30 cellular contexts compared by ENCODE assay signal in genomic region chr2:6820903-6821584, GRCh38. TPM values are rescaled to one million over a fixed set of nuclear protein-coding genes. Genes with fewer than 3 reads are reported as not detected.
"Had no signal": no experiment of that assay in that cellular context is flagged by ENCODE, and none has a peak within 500 bp of the region (broad histone marks: within the 10 kb centered on the region; RNA-seq: fewer than 3 reads in every experiment).

No MANE protein-coding gene starts in this region.

- H3K4me2 ChIP-seq: smooth muscle cell had no signal

- H3K4me3 ChIP-seq: left lung, right atrium auricular region, smooth muscle cell, suprapubic skin, transverse colon, uterus had no signal

- H3K27ac ChIP-seq: brain microvascular endothelial cell, left lung, right atrium auricular region, suprapubic skin, transverse colon, uterus had no signal

- H3K4me1 ChIP-seq: left lung, right atrium auricular region, suprapubic skin, transverse colon, uterus had no signal

- DNase-seq: activated CD4-positive, alpha-beta memory T cell treated with anti-CD3 and anti-CD28 coated beads, Interleukin-2, amount 10 ng/mL, durations not matched to agents 7 days and 5 days; activated CD4-positive, alpha-beta T cell treated with anti-CD3 and anti-CD28 coated beads for 1 hour; activated CD4-positive, alpha-beta T cell treated with anti-CD3 and anti-CD28 coated beads, Interleukin-2, amount 10 ng/mL, durations not matched to agents 7 days and 5 days; activated gamma-delta T cell treated with Interleukin-2 at 50 U/mL for 16 hours; activated naive CD4-positive, alpha-beta T cell treated with anti-CD3 and anti-CD28 coated beads, Interleukin-2, amount 50 U/mL, for 16 hours; activated T-cell treated with anti-CD3 and anti-CD28 coated beads, Interleukin-2, amount 50 U/mL, for 4 hours; amniotic stem cell; brain microvascular endothelial cell; caudate nucleus; cortex of kidney; effector memory CD8-positive, alpha-beta T cell; erythroblast; foreskin fibroblast; head of caudate nucleus; kidney glomerular epithelial cell; left lung; mammary epithelial cell; naive B cell; stimulated activated CD4-positive, alpha-beta T cell treated with anti-CD3 and anti-CD28 coated beads, Interleukin-1b, Interleukin-23, amount 100 ng/mL, for 48 hours; stimulated activated CD4-positive, alpha-beta T cell treated with anti-CD3 and anti-CD28 coated beads, Interleukin-4, amount 100 ng/mL, for 4 hours; stimulated activated CD8-positive, alpha-beta memory T cell treated with anti-CD3 and anti-CD28 coated beads, Interleukin-4, amount 100 ng/mL, for 48 hours; stimulated activated naive B cell treated with anti-CD40 and anti-IgM and Interleukin-4, amounts not matched to agents 10 μg/mL and 1 μg/mL and 100 μg/mL, for 72 hours; T-helper 17 cell; transverse colon; uterus had no signal

- H3K36me3 ChIP-seq: brain microvascular endothelial cell, left lung, right atrium auricular region, suprapubic skin, transverse colon, uterus had no signal

- H3K27me3 ChIP-seq: brain microvascular endothelial cell, left lung, right atrium auricular region, suprapubic skin, transverse colon, uterus had no signal

- ATAC-seq: activated T-cell treated with anti-CD3 and anti-CD28 coated beads, Interleukin-2, amount 50 U/mL, for 4 hours; activated T-helper 17 cell treated with anti-CD3 and anti-CD28 coated beads, Interleukin-2, amount 50 U/mL, for 72 hours; effector memory CD8-positive, alpha-beta T cell; left lung; stimulated activated naive B cell treated with anti-CD40 and anti-IgM and Interleukin-4, amounts not matched to agents 10 μg/mL and 1 μg/mL and 100 μg/mL, for 72 hours; T-helper 17 cell; WTC11 had no signal

- H3K9me3 ChIP-seq: left lung, right atrium auricular region, suprapubic skin, transverse colon, uterus had no signal

RNA-seq across cellular contexts. Expression of gene RSAD2, which starts 56.5 kb away (rescaled TPM):
- total RNA-seq: smooth muscle cell, WTC11 had no signal
- polyA plus RNA-seq: smooth muscle cell had no signal
